23 cellular contexts compared by ENCODE assay signal in genomic region chr10:19835952-19836351, GRCh38. TPM values are rescaled to one million over a fixed set of nuclear protein-coding genes. Genes with fewer than 3 reads are reported as not detected.
DNase-seq lines count a peak whose midpoint lies in the region; ATAC-seq, FAIRE-seq and TF ChIP-seq lines count a peak whose summit lies in the region.
"Had no signal": no experiment of that assay in that cellular context is flagged by ENCODE, and none has a peak within 500 bp of the region (broad histone marks: within the 10 kb centered on the region; RNA-seq: fewer than 3 reads in every experiment).

No MANE protein-coding gene starts in this region.

- H3K56ac ChIP-seq in H1 (replicated peaks; ENCODE audit: insufficient read length, low read depth, low read length): no peak overlapping the region

- no peak overlapping the region for H3K4me3 Mint-ChIP-seq in CD14-positive monocyte
- no peak overlapping the region for H3K4me3 Mint-ChIP-seq in WTC11
- H3K4me3 Mint-ChIP-seq in type B pancreatic cell: no peak overlapping the region

- CTCF ChIA-PET in WTC11 (lab: Charles Lee): no interaction called here
- CTCF ChIA-PET in H1 (lab: Charles Lee; ENCODE audit: partially characterized antibody): interaction anchor here (0.7 kb wide), 1 partner anchor 11 kb away, joined by 3 read pairs; no protein-coding TSS in a partner anchor

- no peak for TF ChIP-seq EP300 in H1 (IDR thresholded peaks at IDR 0.05; ENCODE audit: borderline replicate concordance in 1 of 2, low read depth in 2 of 2, low read length in 2 of 2)

- DNase-seq in CD14-positive monocyte (ENCODE audit: low spot score) (no peak), WTC11 (ENCODE audit: low spot score) (no peak), H1 (ENCODE audit: low read depth in 1 of 2, low spot score in 2 of 2) (no peak), type B pancreatic cell (ENCODE audit: extremely low spot score, unreplicated experiment) (no peak), NCI-H1694 (lab: John Stamatoyannopoulos, UW) (no peak), body of pancreas (no peak)
- DNase-seq in stimulated activated CD4-positive, alpha-beta T cell treated with anti-CD3 and anti-CD28 coated beads, Interleukin-12 subunit alpha, Interleukin-12 subunit beta, amount 100 ng/mL, for 4 hours: no peak
- DNase-seq: 8988T; ACHN; AML-193; BE2C; Calu3; CD4-positive, alpha-beta memory T cell; COR-L47; DMS79 treated with DMSO at 0.1 percent for 48 hours; GOT3; H7; HCEC 1CT had no signal

- no peak for ATAC-seq in WTC11
- ATAC-seq in body of pancreas: no peak
- ATAC-seq: A549 had no signal

- H3K27ac ChIP-seq in H1 (ENCODE audit: low read depth, low read length): no peak overlapping the region
- H3K27ac ChIP-seq in body of pancreas: no peak overlapping the region
- H3K27ac ChIP-seq: A549; BLaER1 treated with 17β-estradiol and CSF1 and Interleukin-3, amounts not matched to agents 10 nM and 100 nM had no signal

- no peak overlapping the region for H3K4me2 ChIP-seq in H1 (ENCODE audit: insufficient read depth in 1 of 2, low read depth in 2 of 2, low read length in 2 of 2)
- H3K4me2 ChIP-seq: A549; BLaER1 treated with 17β-estradiol and CSF1 and Interleukin-3, amounts not matched to agents 10 nM and 100 nM had no signal

- no peaks in the 10 kb centered on the region for H4K20me1 ChIP-seq in H1 (replicated peaks in 1 of 2; ENCODE audit: control insufficient read depth in 1 of 2, insufficient read depth in 2 of 2, low read length in 2 of 2)

- H2AK5ac ChIP-seq in H1 (ENCODE audit: low read depth, low read length): 0 out of 2 replicates have a peak overlapping the region, but pooled peaks have one; percentile 54

- no peak overlapping the region for H4K8ac ChIP-seq in H1 (ENCODE audit: extremely low read depth, insufficient read depth, low read length)

- H4K91ac ChIP-seq in H1 (replicated peaks; ENCODE audit: insufficient read length, low read length): no peak overlapping the region

- TF ChIP-seq RAD21 in H1 (IDR thresholded peaks at IDR 0.05 in 1 of 2, conservative IDR thresholded peaks at IDR 0.05 in 1 of 2; ENCODE audit: low read depth in 2 of 2, low read length in 2 of 2): no peak

- H2BK120ac ChIP-seq in H1 (replicated peaks; ENCODE audit: low read depth, low read length): no peak overlapping the region

- H3K27me3 ChIP-seq in H1 (replicated peaks in 1 of 4; ENCODE audit: control insufficient read depth in 3 of 4, extremely low read depth in 1 of 4, insufficient read depth in 3 of 4, low read length in 3 of 4): no peaks in the 10 kb centered on the region
- H3K27me3 ChIP-seq in body of pancreas: no peaks in the 10 kb centered on the region
- H3K27me3 ChIP-seq: BE2C; BLaER1 treated with 17β-estradiol and CSF1 and Interleukin-3, amounts not matched to agents 10 nM and 100 nM had no signal

- intact Hi-C loops in CD14-positive monocyte (cut with micrococcal nuclease): no loop called here
- intact Hi-C loops in body of pancreas (cut with DNase I): no loop called here

- 73% methylated on average over 2 of the region's 2 CpGs; no CpG with 5 or more reads in 1 of the 2 experiments for WGBS in H1 (ENCODE audit: extremely low coverage in 1 of 2, insufficient coverage in 1 of 2, insufficient read length in 1 of 2, insufficient replicate concordance in 2 of 2, low coverage in 1 of 2, low lambda C conversion rate in 2 of 2, missing lambda C conversion rate in 1 of 2), 2 experiments
- 76 to 91% methylated on average over 2 of the region's 2 CpGs for WGBS in body of pancreas, 2 donors

- H2BK5ac ChIP-seq in H1 (ENCODE audit: low read depth, low read length): no peak overlapping the region

- peaks cover 52% of the 10 kb centered on the region for H3K4me1 Mint-ChIP-seq in CD14-positive monocyte
- peaks cover 68% of the 10 kb centered on the region for H3K4me1 Mint-ChIP-seq in WTC11
- peaks cover 51% of the 10 kb centered on the region for H3K4me1 Mint-ChIP-seq in type B pancreatic cell (ENCODE audit: unreplicated experiment)

- TF ChIP-seq POLR2A in H1 (IDR thresholded peaks at IDR 0.05; ENCODE audit: control extremely low read depth in 1 of 2, low read depth in 2 of 2, low read length in 2 of 2) (no peak), body of pancreas (IDR thresholded peaks at IDR 0.05) (no peak)

- H2BK15ac ChIP-seq in H1 (ENCODE audit: low read length): no peak overlapping the region

- no peak overlapping the region for H3K4ac ChIP-seq in H1 (replicated peaks; ENCODE audit: insufficient read length, low read depth, low read length)

- FAIRE-seq in H1 (lab: Jason Lieb, UNC): no peak
- FAIRE-seq: A549, GM12892, GM19239 had no signal

- no peaks in the 10 kb centered on the region; the same call in 1 of the 2 replicates for H3K23me2 ChIP-seq in H1 (ENCODE audit: low read depth, low read length)

- H3K79me1 ChIP-seq in H1 (ENCODE audit: low read depth, low read length): peaks cover 7% of the 10 kb centered on the region

- H3K4me3 ChIP-seq in H1 (ENCODE audit: extremely low read depth in 1 of 4, insufficient read depth in 2 of 4, low read depth in 3 of 4, low read length in 4 of 4) (no peak overlapping the region), body of pancreas (no peak overlapping the region)
- H3K4me3 ChIP-seq: A549; BLaER1 treated with 17β-estradiol and CSF1 and Interleukin-3, amounts not matched to agents 10 nM and 100 nM had no signal

- no peak for TF ChIP-seq CTCF in CD14-positive monocyte (IDR thresholded peaks at IDR 0.05)
- TF ChIP-seq CTCF in WTC11 (IDR thresholded peaks at IDR 0.05): no peak
- TF ChIP-seq CTCF in H1 (IDR thresholded peaks at IDR 0.05; ENCODE audit: control extremely low read depth in 1 of 3, insufficient read depth in 1 of 3, low read depth in 1 of 3, low read length in 3 of 3): no peak
- no peak for TF ChIP-seq CTCF in type B pancreatic cell (conservative IDR thresholded peaks at IDR 0.05)
- TF ChIP-seq CTCF in body of pancreas (IDR thresholded peaks at IDR 0.05): no peak

- no peak overlapping the region for H2BK12ac ChIP-seq in H1 (ENCODE audit: low read depth, low read length)

- H3K9me3 ChIP-seq in H1 (ENCODE audit: insufficient read depth in 2 of 2, low read depth in 1 of 2, low read length in 1 of 2) (no peaks in the 10 kb centered on the region), body of pancreas (no peaks in the 10 kb centered on the region)
- H3K9me3 ChIP-seq: A549, BE2C had no signal

- no peak overlapping the region for H3K9ac ChIP-seq in H1 (replicated peaks in 1 of 4; ENCODE audit: extremely low read depth in 1 of 4, low read depth in 3 of 4, low read length in 3 of 4)
- H3K9ac ChIP-seq: BLaER1 treated with 17β-estradiol and CSF1 and Interleukin-3, amounts not matched to agents 10 nM and 100 nM had no signal

- no peak overlapping the region for H2AFZ ChIP-seq in H1 (ENCODE audit: low read length)

- H3K4me1 ChIP-seq in H1 (replicated peaks in 1 of 4; ENCODE audit: control insufficient read depth in 3 of 4, insufficient read depth in 4 of 4, low read length in 3 of 4): peaks cover 0 to 19% (median 10%) of the 10 kb centered on the region in 4 experiments; a peak in 4 of 7 replicates
- H3K4me1 ChIP-seq in body of pancreas: no peaks in the 10 kb centered on the region
- H3K4me1 ChIP-seq: A549, BE2C had no signal

- H3K36me3 ChIP-seq in H1 (ENCODE audit: control insufficient read depth in 2 of 4, insufficient read depth in 4 of 4, low read length in 3 of 4) (no peaks in the 10 kb centered on the region), body of pancreas (replicated peaks in 1 of 2; ENCODE audit: insufficient read depth in 1 of 2, low read depth in 2 of 2) (no peaks in the 10 kb centered on the region)
- H3K36me3 ChIP-seq: BE2C had no signal

- H3K27me3 Mint-ChIP-seq in CD14-positive monocyte (ENCODE audit: low read depth in 3 of 3) (no peaks in the 10 kb centered on the region), WTC11 (ENCODE audit: low read depth) (no peaks in the 10 kb centered on the region), type B pancreatic cell (no peaks in the 10 kb centered on the region)
- H3K27me3 Mint-ChIP-seq: CD4-positive, alpha-beta memory T cell had no signal

- H3K18ac ChIP-seq in H1 (ENCODE audit: extremely low read depth, low read length): no peak overlapping the region

- no peak overlapping the region for H2BK20ac ChIP-seq in H1 (ENCODE audit: low read length)

- H4K5ac ChIP-seq in H1 (ENCODE audit: insufficient read length, low read depth, low read length): no peak overlapping the region

- peaks cover 0 to 6% (median 3%) of the 10 kb centered on the region in 7 donors for H3K9me3 Mint-ChIP-seq in CD14-positive monocyte
- H3K9me3 Mint-ChIP-seq in WTC11: peaks cover 12% of the 10 kb centered on the region
- no peaks in the 10 kb centered on the region for H3K9me3 Mint-ChIP-seq in type B pancreatic cell

- no peak overlapping the region for H3K14ac ChIP-seq in H1 (ENCODE audit: insufficient read length)

- no peak overlapping the region for H3K23ac ChIP-seq in H1 (ENCODE audit: insufficient read length)

- peaks cover 18 to 100% of the 10 kb centered on the region in 2 experiments for H3K79me2 ChIP-seq in H1 (ENCODE audit: control insufficient read depth in 1 of 2, insufficient read depth in 2 of 2, low read length in 2 of 2)

- POLR2A ChIA-PET in WTC11 (lab: Charles Lee) (interaction anchor here (0.5 kb wide), 1 partner anchor 472 kb away, joined by 5 read pairs; no protein-coding TSS in a partner anchor), H1 (lab: Charles Lee; ENCODE audit: partially characterized antibody) (no interaction called here)

- peak overlapping the region in 5 of 7 donors; percentile 27 to 82 (median 77) for H3K27ac Mint-ChIP-seq in CD14-positive monocyte
- peak overlapping the region; percentile 66 for H3K27ac Mint-ChIP-seq in WTC11
- peak overlapping the region; percentile 17 for H3K27ac Mint-ChIP-seq in type B pancreatic cell
- H3K27ac Mint-ChIP-seq: CD4-positive, alpha-beta memory T cell had no signal

- H3K36me3 Mint-ChIP-seq in CD14-positive monocyte: peaks cover 34 to 47% of the 10 kb centered on the region in 2 donors
- H3K36me3 Mint-ChIP-seq in WTC11: peaks cover 9% of the 10 kb centered on the region
- peaks cover 22% of the 10 kb centered on the region for H3K36me3 Mint-ChIP-seq in type B pancreatic cell
- H3K36me3 Mint-ChIP-seq: CD4-positive, alpha-beta memory T cell had no signal

TF ChIP-seq in H1, 55 proteins besides CTCF, POLR2A, EP300 and RAD21 (continues in another document):
- TF ChIP-seq SIRT6 (IDR thresholded peaks at IDR 0.05; ENCODE audit: low read length): no peak

RNA-seq across cellular contexts. Expression of gene PLXDC2, which starts 19.7 kb away (rescaled TPM):
- polyA plus RNA-seq in CD14-positive monocyte: 100 to 1,000 TPM in 1 of 2 donors, 10 to 100 TPM in 1; 93.6 to 128 TPM
- total RNA-seq in WTC11 (2021): 31.7 to 37.9 TPM (median 37.8 TPM) in 3 replicates
- total RNA-seq in H1 (2021; fragmentation: NEBNext Ultra II Directional; extraction: Animal tissue kit (Norgen Biotek cat#: 25700)): 40.1 and 40.5 TPM in 2 replicates
- 11.3 and 23.0 TPM in 2 replicates for polyA plus RNA-seq in H1 (2011; rRNA removed)
- 16.4 TPM for polyA plus RNA-seq in H1 (2011; cell fraction: cytosol; rRNA removed)
- 24.7 TPM for polyA plus RNA-seq in H1 (2011; cell fraction: nucleus; rRNA removed)
- polyA plus RNA-seq in H1 (2012, experiment 1 of 2): 16.7 to 24.1 TPM (median 19.4 TPM) in 4 replicates
- 3.3 TPM for polyA plus RNA-seq in H1 (2012, experiment 2 of 2)
- 38.8 TPM for polyA plus RNA-seq in H1 (2013, experiment 1 of 2)
- polyA plus RNA-seq in H1 (2013, experiment 2 of 2): 39.9 TPM
- polyA minus RNA-seq in H1 (2011; rRNA and poly(A)+ RNA removed): 60.9 and 99.3 TPM in 2 replicates
- 22.5 TPM for polyA minus RNA-seq in H1 (2011; cell fraction: cytosol; rRNA and poly(A)+ RNA removed)
- polyA minus RNA-seq in H1 (2011; cell fraction: nucleus; rRNA and poly(A)+ RNA removed): 80.5 TPM
- 79.2 and 83.4 TPM in 2 replicates for total RNA-seq in type B pancreatic cell (ENCODE audit: low replicate concordance)
- total RNA-seq in body of pancreas: 10 to 100 TPM in 1 of 2 donors, 1 to 10 TPM in 1; 8.2 to 13.5 TPM
- total RNA-seq: Calu3, G401 had no signal
- polyA plus RNA-seq: CD4-positive, alpha-beta memory T cell had no signal

Comparison
In these comparisons a context has a peak if more than half of its experiments do, and no peak if none do; other contexts are left out.
1. H3K27ac Mint-ChIP-seq: peak in every context shown above with its lines; median percentile 77 in CD14-positive monocyte; 66 in WTC11; 17 in type B pancreatic cell.